7 cellular contexts compared by ENCODE assay signal in genomic region chr2:110083757-110084156, GRCh38. TPM values are rescaled to one million over a fixed set of nuclear protein-coding genes. Genes with fewer than 3 reads are reported as not detected.
"Had no signal": no experiment of that assay in that cellular context is flagged by ENCODE, and none has a peak within 500 bp of the region (broad histone marks: within the 10 kb centered on the region; RNA-seq: fewer than 3 reads in every experiment).

No MANE protein-coding gene starts in this region.

RNA-seq across cellular contexts. Expression of gene MALL, which starts 31.9 kb away (rescaled TPM):
- total RNA-seq: activated B cell treated with CpG ODN at 0.5 μM for 24 hours; activated CD4-positive, alpha-beta memory T cell treated with anti-CD3 and anti-CD28 coated beads, Interleukin-2, amount 10 ng/mL, durations not matched to agents 7 days and 5 days; activated CD8-positive, alpha-beta memory T cell treated with anti-CD3 and anti-CD28 coated beads, Interleukin-2, amount 10 ng/mL, durations not matched to agents 7 days and 5 days; activated CD8-positive, alpha-beta T cell treated with anti-CD3 and anti-CD28 coated beads for 36 hours; activated CD8-positive, alpha-beta T cell treated with anti-CD3 and anti-CD28 coated beads, Interleukin-2, amount 10 ng/mL, durations not matched to agents 7 days and 5 days; T-helper 1 cell treated with Interleukin-12 subunit alpha and Interleukin-12 subunit beta and Interleukin-4 antibody, amounts not matched to agents 30 ng/mL and 1 ng/mL, for 36 hours; T-helper 2 cell treated with Interferon-gamma antibody and Interleukin-4, amounts not matched to agents 100 ng/mL and 5 ng/mL, for 36 hours had no signal
